Comparison of ENCODE assay signal across 8 cellular contexts in the genomic region with DNA sequence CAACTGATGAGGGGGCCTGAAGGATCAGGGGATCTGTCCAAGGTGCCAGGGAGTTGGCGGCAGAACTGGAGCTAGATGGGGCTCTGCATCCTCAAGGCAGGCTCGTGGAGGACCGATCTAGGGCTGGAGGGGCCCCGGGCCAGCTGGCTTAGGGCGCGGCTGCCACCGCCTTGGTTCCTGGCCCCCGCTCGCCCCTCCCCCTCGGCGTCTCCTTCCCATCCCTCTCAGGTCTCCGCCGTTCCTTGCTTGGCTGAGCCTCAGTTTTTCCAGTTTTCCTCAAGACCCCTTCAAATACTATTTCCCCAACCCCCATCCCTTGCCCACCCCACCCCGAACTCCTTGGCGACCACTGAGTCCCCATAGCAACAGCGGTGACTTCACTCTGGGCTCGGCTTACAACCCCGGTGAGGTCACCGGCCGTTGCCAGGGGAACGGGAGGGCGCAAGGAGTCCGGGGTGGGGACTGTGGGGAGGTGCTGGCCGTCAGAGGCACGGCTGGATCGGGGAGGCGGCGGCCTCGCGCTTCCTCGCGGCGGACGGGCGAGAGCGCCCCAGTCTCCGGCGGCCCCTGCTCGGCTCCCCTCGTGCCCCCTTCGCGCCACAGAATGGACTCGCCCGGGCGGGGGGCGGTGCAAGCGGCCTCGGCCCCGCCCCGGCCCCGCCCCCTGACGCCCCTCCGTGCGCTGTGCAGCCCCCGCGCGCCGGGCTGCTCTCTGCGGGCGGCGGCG. TPM values are rescaled to one million over a fixed set of nuclear protein-coding genes. Genes with fewer than 3 reads are reported as not detected.
DNase-seq lines count a peak whose midpoint lies in the region; ATAC-seq, FAIRE-seq and TF ChIP-seq lines count a peak whose summit lies in the region.

No MANE protein-coding gene starts in this region.

- H3K23me2 ChIP-seq in H1 (ENCODE audit: low read depth, low read length): peaks cover 8% of the 10 kb centered on the region

- DNase-seq in GM12864 (ENCODE audit: low read depth) (no peak), NCI-H69 (lab: John Stamatoyannopoulos, UW) (peak; percentile 99), H1 (ENCODE audit: low read depth in 1 of 2, low spot score in 2 of 2) (peak; percentile 72 to 90), medulla oblongata (ENCODE audit: extremely low spot score) (peak; percentile 93)
- DNase-seq in activated CD8-positive, alpha-beta memory T cell treated with anti-CD3 and anti-CD28 coated beads for 48 hours (ENCODE audit: low read depth in 2 of 3, low spot score in 2 of 3): peak in 2 of 3 experiments; percentile 31 to 32
- DNase-seq in stimulated activated CD4-positive, alpha-beta T cell treated with anti-CD3 and anti-CD28 coated beads, TNF-alpha, amount 100 ng/mL, for 4 hours (ENCODE audit: low read depth in 3 of 3): peak in 2 of 3 experiments; percentile 23 to 33

- H3K79me2 ChIP-seq in H1 (ENCODE audit: control insufficient read depth in 1 of 2, insufficient read depth in 2 of 2, low read length in 2 of 2): no peaks in the 10 kb centered on the region

- H3K18ac ChIP-seq in H1 (ENCODE audit: extremely low read depth, low read length): no peak overlapping the region; the same call in 1 of the 2 replicates

- H3K4me3 ChIP-seq in GM12864 (ENCODE audit: low read depth, low read length) (peak overlapping the region; percentile 40), H1 (ENCODE audit: extremely low read depth in 1 of 4, insufficient read depth in 2 of 4, low read depth in 3 of 4, low read length in 4 of 4) (peak overlapping the region; percentile 50 to 66 (median 59); a peak in 7 of 8 replicates)

- no peak overlapping the region for H3K4ac ChIP-seq in H1 (replicated peaks; ENCODE audit: insufficient read length, low read depth, low read length)

- no peak overlapping the region for H2AFZ ChIP-seq in H1 (ENCODE audit: low read length)

- CTCF ChIA-PET in H1 (lab: Charles Lee; ENCODE audit: partially characterized antibody): interaction anchor here (0.5 to 7.7 kb wide), 13 partner anchors 11 to 657 kb away, joined by 3 to 69 read pairs (median 4); a partner anchor contains a TSS

- H4K91ac ChIP-seq in H1 (replicated peaks; ENCODE audit: insufficient read length, low read length): no peak overlapping the region

- POLR2A ChIA-PET in H1 (lab: Charles Lee; ENCODE audit: partially characterized antibody): interaction anchor here (0.8 to 3.8 kb wide), 7 partner anchors 10 to 29 kb away, joined by 3 to 21 read pairs (median 5); a partner anchor contains a TSS

- no peak overlapping the region for H4K5ac ChIP-seq in H1 (ENCODE audit: insufficient read length, low read depth, low read length)

- no peak overlapping the region for H2BK5ac ChIP-seq in H1 (ENCODE audit: low read depth, low read length)

- H3K23ac ChIP-seq in H1 (ENCODE audit: insufficient read length): no peak overlapping the region

- peak overlapping the region; percentile 74 to 84 for H3K4me2 ChIP-seq in H1 (ENCODE audit: insufficient read depth in 1 of 2, low read depth in 2 of 2, low read length in 2 of 2)

- peaks cover 2% of the 10 kb centered on the region for H3K79me1 ChIP-seq in H1 (ENCODE audit: low read depth, low read length)

- peak overlapping the region; percentile 31 to 57 (median 47) for H3K9ac ChIP-seq in H1 (replicated peaks in 1 of 4; ENCODE audit: extremely low read depth in 1 of 4, low read depth in 3 of 4, low read length in 3 of 4)

- H2BK12ac ChIP-seq in H1 (ENCODE audit: low read depth, low read length): no peak overlapping the region

- no peak for TF ChIP-seq CTCF in GM12864 (IDR thresholded peaks at IDR 0.05; ENCODE audit: low read depth, low read length, missing control alignments)
- no peak for TF ChIP-seq CTCF in H1 (IDR thresholded peaks at IDR 0.05; ENCODE audit: control extremely low read depth in 1 of 3, insufficient read depth in 1 of 3, low read depth in 1 of 3, low read length in 3 of 3)

- H3K27me3 ChIP-seq in H1 (replicated peaks in 1 of 4; ENCODE audit: control insufficient read depth in 3 of 4, extremely low read depth in 1 of 4, insufficient read depth in 3 of 4, low read length in 3 of 4): peaks cover 0 to 5% (median 2%) of the 10 kb centered on the region in 4 experiments; a peak in 1 of 7 replicates

- no peak overlapping the region; the same call in 1 of the 2 replicates for H4K8ac ChIP-seq in H1 (ENCODE audit: extremely low read depth, insufficient read depth, low read length)

- 2% methylated on average over 14 of the region's 62 CpGs; no CpG with 5 or more reads in 1 of the 2 experiments for WGBS in H1 (ENCODE audit: extremely low coverage in 1 of 2, insufficient coverage in 1 of 2, insufficient read length in 1 of 2, insufficient replicate concordance in 2 of 2, low coverage in 1 of 2, low lambda C conversion rate in 2 of 2, missing lambda C conversion rate in 1 of 2), 2 experiments

- H2AK5ac ChIP-seq in H1 (ENCODE audit: low read depth, low read length): no peak overlapping the region

- no peak overlapping the region for H2BK15ac ChIP-seq in H1 (ENCODE audit: low read length)

- no peak for TF ChIP-seq POLR2A in H1 (IDR thresholded peaks at IDR 0.05; ENCODE audit: control extremely low read depth in 1 of 2, low read depth in 2 of 2, low read length in 2 of 2)

- peaks cover 0 to 28% (median 19%) of the 10 kb centered on the region in 4 experiments; a peak in 5 of 7 replicates for H3K4me1 ChIP-seq in H1 (replicated peaks in 1 of 4; ENCODE audit: control insufficient read depth in 3 of 4, insufficient read depth in 4 of 4, low read length in 3 of 4)

- H2BK20ac ChIP-seq in H1 (ENCODE audit: low read length): no peak overlapping the region

- peak; percentile 56 for ATAC-seq in HG03280 (IDR thresholded peaks at IDR 0.05; ENCODE audit: unreplicated experiment)
- ATAC-seq in GM18870 (IDR thresholded peaks at IDR 0.05; ENCODE audit: unreplicated experiment): no peak

- H2BK120ac ChIP-seq in H1 (replicated peaks; ENCODE audit: low read depth, low read length): no peak overlapping the region

- H3K36me3 ChIP-seq in H1 (ENCODE audit: control insufficient read depth in 2 of 4, insufficient read depth in 4 of 4, low read length in 3 of 4): peaks cover 6 to 16% (median 13%) of the 10 kb centered on the region in 4 experiments; a peak in 6 of 8 replicates

- H3K14ac ChIP-seq in H1 (ENCODE audit: insufficient read length): no peak overlapping the region

- H3K9me3 ChIP-seq in H1 (ENCODE audit: insufficient read depth in 2 of 2, low read depth in 1 of 2, low read length in 1 of 2): no peaks in the 10 kb centered on the region

- H3K56ac ChIP-seq in H1 (replicated peaks; ENCODE audit: insufficient read length, low read depth, low read length): no peak overlapping the region

- FAIRE-seq in H1 (lab: Jason Lieb, UNC): no peak

- H3K27ac ChIP-seq in H1 (ENCODE audit: low read depth, low read length): peak overlapping the region; percentile 81; the same call in 1 of the 2 replicates

- TF ChIP-seq EP300 in H1 (IDR thresholded peaks at IDR 0.05; ENCODE audit: borderline replicate concordance in 1 of 2, low read depth in 2 of 2, low read length in 2 of 2): peak in 1 of 2 experiments; percentile 98; a peak in 1 of 3 replicates

- H4K20me1 ChIP-seq in H1 (replicated peaks in 1 of 2; ENCODE audit: control insufficient read depth in 1 of 2, insufficient read depth in 2 of 2, low read length in 2 of 2): peaks cover 10 to 22% of the 10 kb centered on the region in 2 experiments

- peak in 1 of 2 experiments; percentile 26; a peak in 2 of 4 replicates for TF ChIP-seq RAD21 in H1 (IDR thresholded peaks at IDR 0.05 in 1 of 2, conservative IDR thresholded peaks at IDR 0.05 in 1 of 2; ENCODE audit: low read depth in 2 of 2, low read length in 2 of 2)

RNA-seq across cellular contexts. Expression of a gene that starts 7.5 kb away (rescaled TPM):
- 1.1 TPM in 1 of 2 replicates, not detected in the other for total RNA-seq in H1 (2021; fragmentation: NEBNext Ultra II Directional; extraction: Animal tissue kit (Norgen Biotek cat#: 25700))
- polyA plus RNA-seq in H1 (2011; rRNA removed): 0.32 and 1.3 TPM in 2 replicates
- not detected for polyA plus RNA-seq in H1 (2011; cell fraction: cytosol; rRNA removed)
- polyA plus RNA-seq in H1 (2011; cell fraction: nucleus; rRNA removed): 1.7 TPM
- polyA plus RNA-seq in H1 (2012, experiment 1 of 2): 0.41 to 0.69 TPM (median 0.44 TPM) in 3 of 4 replicates, not detected in the other
- 0.55 TPM for polyA plus RNA-seq in H1 (2012, experiment 2 of 2)
- 0.24 TPM for polyA plus RNA-seq in H1 (2013, experiment 1 of 2)
- polyA plus RNA-seq in H1 (2013, experiment 2 of 2): 0.28 TPM
- polyA minus RNA-seq in H1 (2011; rRNA and poly(A)+ RNA removed): 0.71 and 1.2 TPM in 2 replicates
- polyA minus RNA-seq in H1 (2011; cell fraction: cytosol; rRNA and poly(A)+ RNA removed): not detected
- 5.4 TPM for polyA minus RNA-seq in H1 (2011; cell fraction: nucleus; rRNA and poly(A)+ RNA removed)

RNA-seq across cellular contexts. Expression of a gene that starts 14.2 kb away (rescaled TPM):
- total RNA-seq in H1 (2021; fragmentation: NEBNext Ultra II Directional; extraction: Animal tissue kit (Norgen Biotek cat#: 25700)): 40.1 and 41.7 TPM in 2 replicates
- 32.4 and 62.2 TPM in 2 replicates for polyA plus RNA-seq in H1 (2011; rRNA removed)
- 34.1 TPM for polyA plus RNA-seq in H1 (2011; cell fraction: cytosol; rRNA removed)
- 60.7 TPM for polyA plus RNA-seq in H1 (2011; cell fraction: nucleus; rRNA removed)
- polyA plus RNA-seq in H1 (2012, experiment 1 of 2): 22.2 to 33.3 TPM (median 31.5 TPM) in 4 replicates
- polyA plus RNA-seq in H1 (2012, experiment 2 of 2): 33.0 TPM
- polyA plus RNA-seq in H1 (2013, experiment 1 of 2): 21.4 TPM
- 18.9 TPM for polyA plus RNA-seq in H1 (2013, experiment 2 of 2)
- 15.4 and 21.4 TPM in 2 replicates for polyA minus RNA-seq in H1 (2011; rRNA and poly(A)+ RNA removed)
- polyA minus RNA-seq in H1 (2011; cell fraction: cytosol; rRNA and poly(A)+ RNA removed): 35.9 TPM
- 19.7 TPM for polyA minus RNA-seq in H1 (2011; cell fraction: nucleus; rRNA and poly(A)+ RNA removed)

RNA-seq across cellular contexts. Expression of a gene that starts 18.1 kb away (rescaled TPM):
- total RNA-seq in H1 (2021; fragmentation: NEBNext Ultra II Directional; extraction: Animal tissue kit (Norgen Biotek cat#: 25700)): 29.2 and 29.4 TPM in 2 replicates
- 36.0 and 47.2 TPM in 2 replicates for polyA plus RNA-seq in H1 (2011; rRNA removed)
- polyA plus RNA-seq in H1 (2011; cell fraction: cytosol; rRNA removed): 46.3 TPM
- polyA plus RNA-seq in H1 (2011; cell fraction: nucleus; rRNA removed): 68.9 TPM
- 20.7 to 30.4 TPM (median 29.2 TPM) in 4 replicates for polyA plus RNA-seq in H1 (2012, experiment 1 of 2)
- 39.5 TPM for polyA plus RNA-seq in H1 (2012, experiment 2 of 2)
- polyA plus RNA-seq in H1 (2013, experiment 1 of 2): 19.5 TPM
- 16.5 TPM for polyA plus RNA-seq in H1 (2013, experiment 2 of 2)
- 12.2 and 12.5 TPM in 2 replicates for polyA minus RNA-seq in H1 (2011; rRNA and poly(A)+ RNA removed)
- 22.0 TPM for polyA minus RNA-seq in H1 (2011; cell fraction: cytosol; rRNA and poly(A)+ RNA removed)
- polyA minus RNA-seq in H1 (2011; cell fraction: nucleus; rRNA and poly(A)+ RNA removed): 28.4 TPM

RNA-seq across cellular contexts. Expression of a gene that starts 22.8 kb away (rescaled TPM):
- 108 and 111 TPM in 2 replicates for total RNA-seq in H1 (2021; fragmentation: NEBNext Ultra II Directional; extraction: Animal tissue kit (Norgen Biotek cat#: 25700))
- 137 and 234 TPM in 2 replicates for polyA plus RNA-seq in H1 (2011; rRNA removed)
- 102 TPM for polyA plus RNA-seq in H1 (2011; cell fraction: cytosol; rRNA removed)
- polyA plus RNA-seq in H1 (2011; cell fraction: nucleus; rRNA removed): 281 TPM
- 84.9 to 132 TPM (median 122 TPM) in 4 replicates for polyA plus RNA-seq in H1 (2012, experiment 1 of 2)
- 163 TPM for polyA plus RNA-seq in H1 (2012, experiment 2 of 2)
- 207 TPM for polyA plus RNA-seq in H1 (2013, experiment 1 of 2)
- polyA plus RNA-seq in H1 (2013, experiment 2 of 2): 217 TPM
- 42.7 and 52.0 TPM in 2 replicates for polyA minus RNA-seq in H1 (2011; rRNA and poly(A)+ RNA removed)
- 50.4 TPM for polyA minus RNA-seq in H1 (2011; cell fraction: cytosol; rRNA and poly(A)+ RNA removed)
- 42.7 TPM for polyA minus RNA-seq in H1 (2011; cell fraction: nucleus; rRNA and poly(A)+ RNA removed)

RNA-seq across cellular contexts. Expression of a gene that starts 52.3 kb away (rescaled TPM):
- 9.4 and 10.9 TPM in 2 replicates for total RNA-seq in H1 (2021; fragmentation: NEBNext Ultra II Directional; extraction: Animal tissue kit (Norgen Biotek cat#: 25700))
- 8.0 and 11.8 TPM in 2 replicates for polyA plus RNA-seq in H1 (2011; rRNA removed)
- polyA plus RNA-seq in H1 (2011; cell fraction: cytosol; rRNA removed): 10.0 TPM
- polyA plus RNA-seq in H1 (2011; cell fraction: nucleus; rRNA removed): 19.9 TPM
- polyA plus RNA-seq in H1 (2012, experiment 1 of 2): 5.0 to 9.9 TPM (median 8.3 TPM) in 4 replicates
- 7.8 TPM for polyA plus RNA-seq in H1 (2012, experiment 2 of 2)
- polyA plus RNA-seq in H1 (2013, experiment 1 of 2): 5.3 TPM
- polyA plus RNA-seq in H1 (2013, experiment 2 of 2): 4.6 TPM
- polyA minus RNA-seq in H1 (2011; rRNA and poly(A)+ RNA removed): 18.3 and 20.7 TPM in 2 replicates
- 10.3 TPM for polyA minus RNA-seq in H1 (2011; cell fraction: cytosol; rRNA and poly(A)+ RNA removed)
- polyA minus RNA-seq in H1 (2011; cell fraction: nucleus; rRNA and poly(A)+ RNA removed): 17.2 TPM
